ENCODE assay signal across 1 cellular context in genomic region chr15:67033521-67033920, GRCh38.
TF ChIP-seq lines count a peak whose summit lies in the region.

No MANE protein-coding gene starts in this region.

TF ChIP-seq in H1, 55 proteins besides CTCF, POLR2A, EP300 and RAD21 (continued from another document):
- TF ChIP-seq RXRA (IDR thresholded peaks at IDR 0.05; ENCODE audit: insufficient read depth, low read depth, low read length) (no peak), ATF3 (IDR thresholded peaks at IDR 0.05; ENCODE audit: insufficient read depth, low read depth, low read length) (no peak), SIRT6 (IDR thresholded peaks at IDR 0.05; ENCODE audit: low read length) (no peak), MAX (IDR thresholded peaks at IDR 0.05) (peak; percentile 75), CHD7 (IDR thresholded peaks at IDR 0.05; ENCODE audit: insufficient replicate concordance, low read length) (no peak), E2F6 (IDR thresholded peaks at IDR 0.05) (peak; percentile 80; the same call in 1 of the 2 replicates), EGR1 (IDR thresholded peaks at IDR 0.05; ENCODE audit: borderline replicate concordance, low read depth, low read length) (no peak), SP2 (IDR thresholded peaks at IDR 0.05; ENCODE audit: low read length) (no peak), KDM1A (IDR thresholded peaks at IDR 0.05; ENCODE audit: borderline replicate concordance, low read length) (no peak), RNF2 (IDR thresholded peaks at IDR 0.05; ENCODE audit: borderline replicate concordance, low read depth, low read length, missing control alignments, poor library complexity, severe bottlenecking) (peak; percentile 51), HDAC6 (IDR thresholded peaks at IDR 0.05; ENCODE audit: low read depth, low read length) (no peak), GABPA (IDR thresholded peaks at IDR 0.05; ENCODE audit: borderline replicate concordance, insufficient read depth, low read length) (no peak), KDM4A (IDR thresholded peaks at IDR 0.05; ENCODE audit: low read depth, low read length, severe bottlenecking) (peak; percentile 79), CTBP2 (IDR thresholded peaks at IDR 0.05; ENCODE audit: borderline replicate concordance, insufficient read depth, insufficient read length, low read length) (no peak), SUZ12 (IDR thresholded peaks at IDR 0.05; ENCODE audit: low read length) (peak; percentile 65; the same call in 1 of the 2 replicates), EZH2 (IDR thresholded peaks at IDR 0.05; ENCODE audit: low read depth, low read length, severe bottlenecking) (peak; percentile 41)
